12 cellular contexts compared by ENCODE assay signal in the genomic region with DNA sequence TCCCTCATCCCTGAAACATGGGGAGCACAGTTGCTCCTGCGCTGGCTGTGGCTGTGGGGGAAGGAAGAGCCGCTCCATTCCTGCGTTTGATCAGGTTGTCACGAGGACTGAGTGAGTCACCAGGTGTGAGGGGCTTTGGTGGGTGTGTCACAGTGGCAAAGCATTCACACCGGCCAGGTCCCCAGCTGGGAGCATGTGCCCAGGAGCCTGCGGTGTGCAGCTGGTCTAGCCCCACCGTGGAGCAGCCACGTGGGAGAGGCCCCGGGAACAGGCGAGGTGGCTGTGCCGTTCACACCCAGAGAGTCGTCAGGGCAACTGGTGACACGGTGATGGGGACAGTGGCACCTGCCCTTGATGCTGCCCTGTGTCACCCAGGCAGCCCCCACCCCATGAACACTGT. TPM values are rescaled to one million over a fixed set of nuclear protein-coding genes. Genes with fewer than 3 reads are reported as not detected.
DNase-seq lines count a peak whose midpoint lies in the region; ATAC-seq and TF ChIP-seq lines count a peak whose summit lies in the region.
"Had no signal": no experiment of that assay in that cellular context is flagged by ENCODE, and none has a peak within 500 bp of the region (broad histone marks: within the 10 kb centered on the region; RNA-seq: fewer than 3 reads in every experiment).

No MANE protein-coding gene starts in this region.

- H3K27me3 ChIP-seq in thyroid gland: no peaks in the 10 kb centered on the region

- ATAC-seq in central memory CD8-positive, alpha-beta T cell (replicated peaks; ENCODE audit: extremely low read depth, poor library complexity, severe bottlenecking): no peak
- ATAC-seq in T-helper 17 cell (no peak), HG03571 (IDR thresholded peaks at IDR 0.05; ENCODE audit: unreplicated experiment) (no peak)

- H3K36me3 Mint-ChIP-seq in central memory CD8-positive, alpha-beta T cell (ENCODE audit: insufficient read depth): peaks cover 3% of the 10 kb centered on the region
- no peaks in the 10 kb centered on the region for H3K36me3 Mint-ChIP-seq in T-helper 17 cell (ENCODE audit: low read depth)

- H3K9me3 ChIP-seq in thyroid gland (no peaks in the 10 kb centered on the region), T-helper 17 cell (ENCODE audit: control insufficient read depth, low read length, poor library complexity, severe bottlenecking) (no peaks in the 10 kb centered on the region)

- intact Hi-C loops in thyroid gland (cut with DNase I): no loop called here

- H3K27ac ChIP-seq in thyroid gland: peak overlapping the region in 2 of 3 donors; percentile 30 to 53

- H3K4me3 Mint-ChIP-seq in central memory CD8-positive, alpha-beta T cell: no peak overlapping the region
- H3K4me3 Mint-ChIP-seq in T-helper 17 cell: no peak overlapping the region

- H3K4me1 Mint-ChIP-seq in central memory CD8-positive, alpha-beta T cell: no peaks in the 10 kb centered on the region
- peaks cover 2% of the 10 kb centered on the region for H3K4me1 Mint-ChIP-seq in T-helper 17 cell

- TF ChIP-seq CTCF in thyroid gland (IDR thresholded peaks at IDR 0.05): no peak

- H3K4me3 ChIP-seq in thyroid gland (replicated peaks in 1 of 3): no peak overlapping the region

- H3K36me3 ChIP-seq in thyroid gland: peaks cover 51% of the 10 kb centered on the region in 2 donors

- WGBS in thyroid gland, 2 donors: 59 to 92% methylated on average over 7 to 8 of the region's 13 CpGs

- H3K4me1 ChIP-seq in thyroid gland: peaks cover 22 to 65% of the 10 kb centered on the region in 2 donors

- peak overlapping the region; percentile 35 for H3K27ac Mint-ChIP-seq in central memory CD8-positive, alpha-beta T cell (ENCODE audit: low read depth)
- no peak overlapping the region for H3K27ac Mint-ChIP-seq in T-helper 17 cell

- no peaks in the 10 kb centered on the region for H3K9me3 Mint-ChIP-seq in central memory CD8-positive, alpha-beta T cell

- TF ChIP-seq POLR2A in thyroid gland (IDR thresholded peaks at IDR 0.05): no peak

- H3K27me3 Mint-ChIP-seq in central memory CD8-positive, alpha-beta T cell: no peaks in the 10 kb centered on the region
- no peaks in the 10 kb centered on the region for H3K27me3 Mint-ChIP-seq in T-helper 17 cell

- peak; percentile 19 for DNase-seq in NCI-H2171 treated with DMSO at 0.1 percent for 48 hours (lab: John Stamatoyannopoulos, UW)
- DNase-seq in NCI-H2171 (lab: John Stamatoyannopoulos, UW): no peak
- no peak for DNase-seq in central memory CD8-positive, alpha-beta T cell (ENCODE audit: low spot score in 2 of 2)
- peak; percentile 40 for DNase-seq in myocyte (ENCODE audit: low read depth)
- DNase-seq in thyroid gland: no peak
- no peak for DNase-seq in T-helper 17 cell
- no peak for DNase-seq in NOMO-1 treated with dmso at 0.1 percent for 144 hours (lab: John Stamatoyannopoulos, UW; ENCODE audit: unreplicated experiment)
- DNase-seq: 8988T; activated CD8-positive, alpha-beta memory T cell treated with anti-CD3 and anti-CD28 coated beads for 24 hours; activated gamma-delta T cell; NCI-H510A treated with DMSO at 0.1 percent for 48 hours had no signal

RNA-seq across cellular contexts. Expression of gene PPARA, which starts 47.6 kb away (rescaled TPM):
- total RNA-seq in myocyte: 17.5 and 26.3 TPM in 2 replicates
- polyA plus RNA-seq in myocyte (2012): 7.7 TPM
- 10 to 100 TPM; 26.9 to 41.9 (median 37.4) TPM for total RNA-seq in thyroid gland
- total RNA-seq in T-helper 17 cell: 10 to 100 TPM; 11.7 to 12.3 TPM

Comparison
In these comparisons a context has a peak if more than half of its experiments do, and no peak if none do; other contexts are left out.
1. DNase-seq: peak in NCI-H2171 treated with DMSO at 0.1 percent for 48 hours (single experiment) and myocyte (single experiment); none in NCI-H2171 (single experiment), central memory CD8-positive, alpha-beta T cell (0 of 2), thyroid gland (0 of 2), T-helper 17 cell (0 of 3) and NOMO-1 treated with dmso at 0.1 percent for 144 hours (single experiment).